In the genomic region with DNA sequence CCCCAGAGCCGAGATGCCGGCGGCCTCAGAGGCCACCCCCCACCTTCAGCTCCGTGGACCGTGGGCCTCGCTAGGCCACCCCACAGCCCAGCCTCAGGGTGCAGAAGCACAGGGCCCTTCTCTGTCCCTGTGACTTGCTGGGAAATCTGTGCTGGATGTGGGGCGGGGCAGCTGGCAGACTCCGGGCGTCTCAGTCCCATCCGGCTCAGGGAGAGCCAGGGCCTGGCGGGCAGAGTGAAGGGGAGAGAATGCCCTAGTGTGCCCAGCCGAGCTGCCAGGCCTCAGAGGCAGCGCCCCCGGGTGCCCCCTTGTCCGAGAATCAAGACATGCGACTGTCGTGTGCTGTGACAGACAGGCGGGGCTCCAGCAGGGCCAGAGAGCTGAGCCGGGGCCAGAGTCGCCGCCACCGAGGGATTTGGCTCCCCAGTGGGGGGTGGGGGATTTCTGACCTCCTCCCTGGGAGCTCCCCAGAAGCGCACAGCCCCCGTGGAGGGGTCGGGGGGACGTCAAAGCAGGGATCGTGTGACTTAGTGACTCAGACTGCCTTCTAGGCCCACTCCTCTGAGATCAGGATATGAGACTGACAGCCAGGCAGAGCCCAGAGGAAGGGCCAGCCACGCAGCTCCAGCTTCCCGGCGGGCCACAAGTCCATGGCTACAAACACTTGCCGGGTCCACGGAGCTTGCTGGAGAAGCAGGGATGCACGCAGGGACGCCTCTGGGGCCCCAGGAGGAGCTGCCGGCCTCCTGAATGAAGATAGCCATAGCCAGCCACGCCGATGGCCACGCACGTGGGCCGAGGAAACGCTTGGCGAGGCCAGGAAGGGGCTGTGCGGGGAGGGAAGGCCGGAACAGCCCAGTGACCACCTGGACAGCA, we compare ENCODE assay signal across 2 cellular contexts.
TF ChIP-seq lines count a peak whose summit lies in the region.

No MANE protein-coding gene starts in this region.

TF ChIP-seq in SK-N-SH treated with all-trans-retinoic acid at 6 μM for 48 hours, 23 proteins besides CTCF, POLR2A, EP300 and RAD21 (continued from another document):
- no peak for TF ChIP-seq TOX (CRISPR knock-in tag; IDR thresholded peaks at IDR 0.05; ENCODE audit: borderline replicate concordance)
- no peak for TF ChIP-seq PPARA (CRISPR knock-in tag; IDR thresholded peaks at IDR 0.05; ENCODE audit: borderline replicate concordance)
- TF ChIP-seq ZNF565 (CRISPR knock-in tag; conservative IDR thresholded peaks at IDR 0.05; ENCODE audit: low read depth), result no peak
- no peak for TF ChIP-seq ZNF8 (CRISPR knock-in tag; IDR thresholded peaks at IDR 0.05)
- TF ChIP-seq, protein P1, sequence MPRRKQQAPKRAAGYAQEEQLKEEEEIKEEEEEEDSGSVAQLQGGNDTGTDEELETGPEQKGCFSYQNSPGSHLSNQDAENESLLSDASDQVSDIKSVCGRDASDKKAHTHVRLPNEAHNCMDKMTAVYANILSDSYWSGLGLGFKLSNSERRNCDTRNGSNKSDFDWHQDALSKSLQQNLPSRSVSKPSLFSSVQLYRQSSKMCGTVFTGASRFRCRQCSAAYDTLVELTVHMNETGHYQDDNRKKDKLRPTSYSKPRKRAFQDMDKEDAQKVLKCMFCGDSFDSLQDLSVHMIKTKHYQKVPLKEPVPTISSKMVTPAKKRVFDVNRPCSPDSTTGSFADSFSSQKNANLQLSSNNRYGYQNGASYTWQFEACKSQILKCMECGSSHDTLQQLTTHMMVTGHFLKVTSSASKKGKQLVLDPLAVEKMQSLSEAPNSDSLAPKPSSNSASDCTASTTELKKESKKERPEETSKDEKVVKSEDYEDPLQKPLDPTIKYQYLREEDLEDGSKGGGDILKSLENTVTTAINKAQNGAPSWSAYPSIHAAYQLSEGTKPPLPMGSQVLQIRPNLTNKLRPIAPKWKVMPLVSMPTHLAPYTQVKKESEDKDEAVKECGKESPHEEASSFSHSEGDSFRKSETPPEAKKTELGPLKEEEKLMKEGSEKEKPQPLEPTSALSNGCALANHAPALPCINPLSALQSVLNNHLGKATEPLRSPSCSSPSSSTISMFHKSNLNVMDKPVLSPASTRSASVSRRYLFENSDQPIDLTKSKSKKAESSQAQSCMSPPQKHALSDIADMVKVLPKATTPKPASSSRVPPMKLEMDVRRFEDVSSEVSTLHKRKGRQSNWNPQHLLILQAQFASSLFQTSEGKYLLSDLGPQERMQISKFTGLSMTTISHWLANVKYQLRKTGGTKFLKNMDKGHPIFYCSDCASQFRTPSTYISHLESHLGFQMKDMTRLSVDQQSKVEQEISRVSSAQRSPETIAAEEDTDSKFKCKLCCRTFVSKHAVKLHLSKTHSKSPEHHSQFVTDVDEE (CRISPR knock-in tag; IDR thresholded peaks at IDR 0.05), result no peak
- no peak for TF ChIP-seq GLIS3 (CRISPR knock-in tag; IDR thresholded peaks at IDR 0.05)

TF ChIP-seq in SK-N-SH, 30 proteins besides CTCF, POLR2A, EP300 and RAD21 (continued from another document):
- TF ChIP-seq, protein P2, sequence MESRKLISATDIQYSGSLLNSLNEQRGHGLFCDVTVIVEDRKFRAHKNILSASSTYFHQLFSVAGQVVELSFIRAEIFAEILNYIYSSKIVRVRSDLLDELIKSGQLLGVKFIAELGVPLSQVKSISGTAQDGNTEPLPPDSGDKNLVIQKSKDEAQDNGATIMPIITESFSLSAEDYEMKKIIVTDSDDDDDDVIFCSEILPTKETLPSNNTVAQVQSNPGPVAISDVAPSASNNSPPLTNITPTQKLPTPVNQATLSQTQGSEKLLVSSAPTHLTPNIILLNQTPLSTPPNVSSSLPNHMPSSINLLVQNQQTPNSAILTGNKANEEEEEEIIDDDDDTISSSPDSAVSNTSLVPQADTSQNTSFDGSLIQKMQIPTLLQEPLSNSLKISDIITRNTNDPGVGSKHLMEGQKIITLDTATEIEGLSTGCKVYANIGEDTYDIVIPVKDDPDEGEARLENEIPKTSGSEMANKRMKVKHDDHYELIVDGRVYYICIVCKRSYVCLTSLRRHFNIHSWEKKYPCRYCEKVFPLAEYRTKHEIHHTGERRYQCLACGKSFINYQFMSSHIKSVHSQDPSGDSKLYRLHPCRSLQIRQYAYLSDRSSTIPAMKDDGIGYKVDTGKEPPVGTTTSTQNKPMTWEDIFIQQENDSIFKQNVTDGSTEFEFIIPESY (IDR thresholded peaks at IDR 0.05; ENCODE audit: borderline replicate concordance, low read depth), result no peak
- TF ChIP-seq FOSL2 (IDR thresholded peaks at IDR 0.05; ENCODE audit: borderline replicate concordance, low read depth) (no peak), MXI1 (IDR thresholded peaks at IDR 0.05; ENCODE audit: low read depth, low read length) (no peak), GABPA (IDR thresholded peaks at IDR 0.05; ENCODE audit: low read depth) (no peak), NRF1 (IDR thresholded peaks at IDR 0.05; ENCODE audit: low read depth, low read length) (no peak)
